Comparison of ENCODE assay signal across 8 cellular contexts in the genomic region with DNA sequence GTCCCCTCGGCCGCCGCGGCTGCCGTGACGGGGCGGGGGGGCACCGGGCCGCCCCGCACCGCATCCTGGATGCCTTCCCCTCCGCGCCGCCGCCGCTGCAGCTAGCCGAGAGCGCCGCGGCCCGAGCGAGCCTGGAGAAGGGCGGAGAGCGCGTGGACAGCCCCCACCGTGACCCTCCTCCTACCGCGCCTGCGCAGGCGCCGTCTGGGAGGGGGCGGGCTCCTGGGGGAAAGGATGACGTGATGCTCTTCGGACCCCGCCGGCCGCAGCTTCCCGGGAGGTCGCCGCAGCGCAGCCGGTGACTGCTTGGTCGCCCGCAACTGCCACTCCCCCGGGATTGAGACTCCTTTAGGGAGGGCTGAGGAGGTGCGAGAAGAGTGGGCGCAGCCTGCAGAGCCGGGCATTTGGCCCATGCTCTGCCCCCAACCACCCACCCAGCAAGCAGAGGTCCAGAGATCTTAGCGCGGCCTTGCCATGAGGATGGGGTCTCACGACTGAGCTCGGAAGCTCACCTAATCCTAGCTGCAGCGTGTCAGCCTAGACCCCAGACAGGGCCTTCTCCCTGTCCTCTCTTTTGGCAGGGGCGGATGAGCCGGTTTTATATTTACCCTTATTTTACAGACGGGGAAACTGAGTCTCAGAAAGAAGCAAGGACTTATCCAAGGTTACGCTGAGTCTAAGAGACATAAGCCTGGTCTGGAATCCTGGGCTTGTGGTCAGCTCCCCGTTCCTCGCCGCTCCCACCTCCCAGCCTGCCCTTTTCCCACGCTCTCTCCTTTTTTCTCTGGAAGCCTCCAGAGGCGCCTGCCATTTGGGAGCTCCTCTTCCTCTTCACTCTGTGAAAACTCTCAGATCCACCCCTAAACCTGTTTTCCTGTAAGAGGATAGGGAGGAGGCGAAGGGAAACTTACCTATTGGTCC.
DNase-seq lines count a peak whose midpoint lies in the region; ATAC-seq and TF ChIP-seq lines count a peak whose summit lies in the region.

A gene (minus strand): TSS at position 140 of the 921 bp plus-strand sequence. CDS start 281 bp downstream, outside the sequence.

- H3K4me3 ChIP-seq in RWPE2 (ENCODE audit: severe bottlenecking) (peak within 1 kb of the TSS; percentile 62), foreskin fibroblast (ENCODE audit: low read depth in 1 of 2, low read length in 2 of 2) (peak within 1 kb of the TSS; percentile 86 to 92)

- H3K27me3 Mint-ChIP-seq in nephron progenitor cell (ENCODE audit: low read depth, poor library complexity), result no peaks in the 10 kb centered on the region

- H3K36me3 ChIP-seq in KOPT-K1 (ENCODE audit: insufficient read depth, low read length) (no peaks in the 10 kb centered on the region), RWPE2 (ENCODE audit: low read depth) (no peaks in the 10 kb centered on the region)

- no peaks in the 10 kb centered on the region for H3K4me1 ChIP-seq in RWPE2 (ENCODE audit: insufficient read depth, poor library complexity, severe bottlenecking)

- no peak for TF ChIP-seq CTCF in RWPE2 (IDR thresholded peaks at IDR 0.05; ENCODE audit: poor library complexity, severe bottlenecking)
- no peak for TF ChIP-seq CTCF in foreskin fibroblast (IDR thresholded peaks at IDR 0.05; ENCODE audit: low read depth, low read length)
- TF ChIP-seq CTCF in nephron progenitor cell (IDR thresholded peaks at IDR 0.05), result no peak

- H3K27ac Mint-ChIP-seq in nephron progenitor cell, result peak within 1 kb of the TSS; percentile 98

- peak; percentile 50 for ATAC-seq in GM19397 (IDR thresholded peaks at IDR 0.05; ENCODE audit: unreplicated experiment)
- peak; percentile 71 for ATAC-seq in RWPE2 (ENCODE audit: low read depth)

- H3K27ac ChIP-seq in KOPT-K1 (ENCODE audit: low read depth, low read length, poor library complexity, severe bottlenecking) (peak within 1 kb of the TSS; percentile 77), RWPE2 (ENCODE audit: poor library complexity, severe bottlenecking) (peak within 1 kb of the TSS; percentile 45)

- H3K9me3 ChIP-seq in KOPT-K1 (ENCODE audit: insufficient read depth, low read length, poor library complexity, severe bottlenecking) (no peaks in the 10 kb centered on the region), RWPE2 (ENCODE audit: severe bottlenecking) (no peaks in the 10 kb centered on the region)

- H3K4me1 Mint-ChIP-seq in nephron progenitor cell, result peaks cover 59% of the 10 kb centered on the region

- peak; percentile 93 for DNase-seq in Ammon's horn (ENCODE audit: low spot score)
- DNase-seq in RWPE2 (ENCODE audit: low spot score), result no peak
- DNase-seq in activated gamma-delta T cell treated with anti-CD3 and anti-CD28 coated beads, Interleukin-2, amount 50 U/mL, for 16 hours (ENCODE audit: low read depth), result peak; percentile 39
- peak; percentile 80 to 93 for DNase-seq in foreskin fibroblast
- peak; percentile 92 for DNase-seq in nephron progenitor cell
- peak; percentile 88 for DNase-seq in superior temporal gyrus (ENCODE audit: extremely low spot score)

- H3K36me3 Mint-ChIP-seq in nephron progenitor cell (ENCODE audit: low read depth), result peaks cover 25% of the 10 kb centered on the region

- peaks cover 3% of the 10 kb centered on the region for H3K9me3 Mint-ChIP-seq in nephron progenitor cell

- H3K27me3 ChIP-seq in RWPE2 (ENCODE audit: insufficient read depth, poor library complexity, severe bottlenecking), result no peaks in the 10 kb centered on the region

- peak within 1 kb of the TSS; percentile 91 for H3K4me3 Mint-ChIP-seq in nephron progenitor cell
